Comparison of ENCODE assay signal across 8 cellular contexts in genomic region chr3:101898752-101899169, GRCh38. TPM values are rescaled to one million over a fixed set of nuclear protein-coding genes. Genes with fewer than 3 reads are reported as not detected.
DNase-seq lines count a peak whose midpoint lies in the region; ATAC-seq and TF ChIP-seq lines count a peak whose summit lies in the region.

No MANE protein-coding gene starts in this region.

- TF ChIP-seq CTCF in heart left ventricle (IDR thresholded peaks at IDR 0.05) (no peak), OCI-LY3 (IDR thresholded peaks at IDR 0.05; ENCODE audit: low read depth, low read length) (no peak)

- peak overlapping the region; percentile 70 for H3K9ac ChIP-seq in OCI-LY3 (ENCODE audit: low read length)

- H4K20me1 ChIP-seq in OCI-LY3 (ENCODE audit: insufficient read depth, low read length), result no peaks in the 10 kb centered on the region

- H3K27me3 ChIP-seq in heart left ventricle (no peaks in the 10 kb centered on the region), OCI-LY3 (ENCODE audit: low read depth, low read length) (no peaks in the 10 kb centered on the region)
- H3K27me3 ChIP-seq in effector memory CD4-positive, alpha-beta T cell (replicated peaks; ENCODE audit: control insufficient read depth, insufficient read depth, low read length, poor library complexity, severe bottlenecking), result no peaks in the 10 kb centered on the region

- intact Hi-C loops in heart left ventricle (cut with DNase I), result no loop called here
- intact Hi-C loops in cardiac septum (cut with DNase I), result no loop called here
- intact Hi-C loops in posterior cingulate gyrus (cut with DNase I), result no loop called here

- H3K4me1 ChIP-seq in heart left ventricle, result peaks cover 0 to 17% (median 0%) of the 10 kb centered on the region in 12 donors
- peaks cover 63% of the 10 kb centered on the region for H3K4me1 ChIP-seq in OCI-LY3 (ENCODE audit: low read length)
- no peaks in the 10 kb centered on the region for H3K4me1 ChIP-seq in effector memory CD4-positive, alpha-beta T cell (ENCODE audit: control insufficient read depth, insufficient read depth, low read length, poor library complexity, severe bottlenecking)

- H2AFZ ChIP-seq in OCI-LY3 (ENCODE audit: low read depth, low read length), result no peak overlapping the region

- H3K9me3 ChIP-seq in heart left ventricle (peaks cover 0 to 12% (median 0%) of the 10 kb centered on the region in 12 donors), OCI-LY3 (ENCODE audit: insufficient read depth, low read length) (peaks cover 12% of the 10 kb centered on the region; the same call in 1 of the 2 replicates)
- H3K9me3 ChIP-seq in effector memory CD4-positive, alpha-beta T cell (ENCODE audit: control insufficient read depth, low read length), result no peaks in the 10 kb centered on the region

- DNase-seq in heart left ventricle, result peak in 2 of 5 donors; percentile 8 to 20
- no peak for DNase-seq in cardiac septum (ENCODE audit: low spot score)
- peak; percentile 19 for DNase-seq in superior temporal gyrus (ENCODE audit: extremely low spot score)
- DNase-seq in posterior cingulate gyrus, result no peak
- no peak for DNase-seq in effector memory CD4-positive, alpha-beta T cell
- DNase-seq in activated gamma-delta T cell treated with Interleukin-2 at 50 U/mL for 16 hours, result no peak

- WGBS in heart left ventricle, 4 donors, result 49 to 58% (median 54%) methylated on average over 5 of the region's 5 CpGs

- no peaks in the 10 kb centered on the region for H3K36me3 ChIP-seq in heart left ventricle
- H3K36me3 ChIP-seq in OCI-LY3 (replicated peaks; ENCODE audit: low read depth, low read length), result peaks cover 14% of the 10 kb centered on the region
- H3K36me3 ChIP-seq in effector memory CD4-positive, alpha-beta T cell (ENCODE audit: control insufficient read depth, insufficient read depth, low read length), result no peaks in the 10 kb centered on the region

- H3K27ac ChIP-seq in heart left ventricle (peak overlapping the region in 1 of 12 donors; percentile 53), OCI-LY3 (ENCODE audit: low read length) (peak overlapping the region; percentile 93)
- H3K27ac ChIP-seq in effector memory CD4-positive, alpha-beta T cell (ENCODE audit: insufficient read depth, low read length, poor library complexity, severe bottlenecking), result no peak overlapping the region

- peak; percentile 42 to 87 (median 50) for ATAC-seq in heart left ventricle
- ATAC-seq in HG02981 (IDR thresholded peaks at IDR 0.05; ENCODE audit: unreplicated experiment), result peak; percentile 85

- no peak overlapping the region for H3K4me3 ChIP-seq in heart left ventricle
- peak overlapping the region; percentile 51 for H3K4me3 ChIP-seq in OCI-LY3 (ENCODE audit: low read length)
- no peak overlapping the region for H3K4me3 ChIP-seq in effector memory CD4-positive, alpha-beta T cell (ENCODE audit: insufficient read depth, low read depth, low read length, poor library complexity, severe bottlenecking)

- H3K79me2 ChIP-seq in OCI-LY3 (ENCODE audit: low read length), result no peaks in the 10 kb centered on the region

- peak overlapping the region; percentile 69 for H3K4me2 ChIP-seq in OCI-LY3 (ENCODE audit: low read length)

- TF ChIP-seq POLR2A in heart left ventricle (IDR thresholded peaks at IDR 0.05), result no peak

RNA-seq across cellular contexts. Expression of gene NFKBIZ, which starts 49.4 kb away (rescaled TPM):
- 10 to 100 TPM in 4 of 9 donors, 1 to 10 TPM in 5; 6.9 to 44.8 (median 10.0) TPM for total RNA-seq in heart left ventricle
- polyA plus RNA-seq in heart left ventricle, result 1 to 10 TPM; 5.6 to 7.2 TPM
- total RNA-seq in cardiac septum, result 16.0 TPM
